Comparison of ENCODE assay signal across 8 cellular contexts in the genomic region with DNA sequence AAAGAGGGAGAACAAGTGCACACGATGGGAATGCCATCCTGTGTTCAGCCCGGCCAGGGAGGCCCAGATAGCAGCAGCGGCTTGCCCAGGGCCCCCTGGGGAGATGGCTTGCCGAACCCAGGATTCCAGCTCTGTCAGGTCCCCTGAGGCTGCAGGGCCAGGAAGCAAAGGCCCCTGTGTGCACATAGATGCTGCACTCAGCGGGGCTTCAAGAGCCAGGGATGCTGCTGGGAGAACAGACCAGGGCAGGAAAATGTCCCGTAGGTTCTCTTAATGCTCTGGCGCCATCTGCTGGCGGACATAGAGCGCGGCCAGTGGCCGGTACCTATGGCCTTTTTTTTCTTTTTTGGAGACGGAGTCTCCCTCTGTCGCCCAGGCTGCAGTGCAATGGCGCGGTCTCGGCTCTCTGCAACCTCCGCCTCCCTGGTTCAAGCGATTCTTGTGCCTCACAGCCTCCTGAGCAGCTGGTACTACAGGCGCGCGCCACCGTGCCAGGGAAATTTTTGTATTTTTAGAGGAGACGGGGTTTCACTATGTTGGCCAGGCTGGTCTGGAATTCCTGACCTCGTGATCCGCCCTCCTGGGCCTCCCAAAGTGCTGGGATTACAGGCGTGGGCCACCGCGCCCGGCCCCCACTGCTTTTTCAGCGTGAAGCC. TPM values are rescaled to one million over a fixed set of nuclear protein-coding genes. Genes with fewer than 3 reads are reported as not detected.
A peak's percentile ranks its signal among the peaks of the same experiment; 100 is the strongest.
DNase-seq lines count a peak whose midpoint lies in the region; ATAC-seq lines count a peak whose summit lies in the region.

No MANE protein-coding gene starts in this region.

- H3K4me1 Mint-ChIP-seq in activated CD8-positive, alpha-beta T cell treated with anti-CD3 and anti-CD28 coated beads, Interleukin-2, amount 10 ng/mL, durations not matched to agents 7 days and 5 days (ENCODE audit: low read depth), result no peaks in the 10 kb centered on the region
- no peaks in the 10 kb centered on the region for H3K4me1 Mint-ChIP-seq in memory B cell

- H3K27ac Mint-ChIP-seq in activated CD8-positive, alpha-beta T cell treated with anti-CD3 and anti-CD28 coated beads, Interleukin-2, amount 10 ng/mL, durations not matched to agents 7 days and 5 days, result no peak overlapping the region
- H3K27ac Mint-ChIP-seq in memory B cell, result peak overlapping the region; percentile 31

- no peaks in the 10 kb centered on the region for H3K27me3 Mint-ChIP-seq in activated CD8-positive, alpha-beta T cell treated with anti-CD3 and anti-CD28 coated beads, Interleukin-2, amount 10 ng/mL, durations not matched to agents 7 days and 5 days (ENCODE audit: low read depth)
- no peaks in the 10 kb centered on the region for H3K27me3 Mint-ChIP-seq in memory B cell

- DNase-seq in C1 segment of cervical spinal cord (lab: John Stamatoyannopoulos, UW) (peak in 13 of 14 donors; percentile 5 to 83 (median 63)), GM19238 (ENCODE audit: insufficient read length, low spot score) (peak; percentile 66), NCI-H69 (lab: John Stamatoyannopoulos, UW) (peak; percentile 63), memory B cell (ENCODE audit: low spot score in 2 of 2) (peak; percentile 67 to 76)
- DNase-seq in activated CD8-positive, alpha-beta T cell treated with anti-CD3 and anti-CD28 coated beads, Interleukin-2, amount 10 ng/mL, durations not matched to agents 7 days and 5 days, result peak; percentile 81
- peak; percentile 56 for DNase-seq in effector CD8-positive, alpha-beta T cell (lab: John Stamatoyannopoulos, UW)
- peak; percentile 28 to 31 for DNase-seq in stimulated activated CD8-positive, alpha-beta memory T cell treated with anti-CD3 and anti-CD28 coated beads, Interleukin-15, amount 100 ng/mL, for 4 hours (ENCODE audit: low read depth in 2 of 2)

- peaks cover 20% of the 10 kb centered on the region for H3K36me3 Mint-ChIP-seq in activated CD8-positive, alpha-beta T cell treated with anti-CD3 and anti-CD28 coated beads, Interleukin-2, amount 10 ng/mL, durations not matched to agents 7 days and 5 days (ENCODE audit: low read depth)
- peaks cover 7% of the 10 kb centered on the region for H3K36me3 Mint-ChIP-seq in memory B cell

- CTCF ChIA-PET in activated CD8-positive, alpha-beta T cell treated with anti-CD3 and anti-CD28 coated beads, Interleukin-2, amount 10 ng/mL, durations not matched to agents 7 days and 5 days (lab: Charles Lee), result interaction anchor here (0.7 to 3.5 kb wide), 17 partner anchors 12 to 173 kb away, joined by 3 to 30 read pairs (median 3); a partner anchor contains a TSS

- no peaks in the 10 kb centered on the region for H3K9me3 Mint-ChIP-seq in activated CD8-positive, alpha-beta T cell treated with anti-CD3 and anti-CD28 coated beads, Interleukin-2, amount 10 ng/mL, durations not matched to agents 7 days and 5 days (ENCODE audit: insufficient read depth)
- H3K9me3 Mint-ChIP-seq in memory B cell, result no peaks in the 10 kb centered on the region

- POLR2A ChIA-PET in activated CD8-positive, alpha-beta T cell treated with anti-CD3 and anti-CD28 coated beads, Interleukin-2, amount 10 ng/mL, durations not matched to agents 7 days and 5 days (lab: Charles Lee), result interaction anchor here (0.7 to 1.8 kb wide), 3 partner anchors 22 to 173 kb away, joined by 3 to 6 read pairs (median 3); a partner anchor contains a TSS

- peak; percentile 92 for ATAC-seq in HG03175 (IDR thresholded peaks at IDR 0.05; ENCODE audit: unreplicated experiment)
- peak; percentile 90 for ATAC-seq in activated CD8-positive, alpha-beta T cell treated with anti-CD3 and anti-CD28 coated beads, Interleukin-2, amount 10 ng/mL, durations not matched to agents 7 days and 5 days
- ATAC-seq in memory B cell (ENCODE audit: low read depth), result peak; percentile 91

- no peak overlapping the region for H3K4me3 Mint-ChIP-seq in activated CD8-positive, alpha-beta T cell treated with anti-CD3 and anti-CD28 coated beads, Interleukin-2, amount 10 ng/mL, durations not matched to agents 7 days and 5 days
- no peak overlapping the region for H3K4me3 Mint-ChIP-seq in memory B cell

RNA-seq across cellular contexts. Expression of a gene that starts 22.4 kb away (rescaled TPM):
- total RNA-seq in activated CD8-positive, alpha-beta T cell treated with anti-CD3 and anti-CD28 coated beads, Interleukin-2, amount 10 ng/mL, durations not matched to agents 7 days and 5 days, result 10 to 100 TPM; 55.2 to 58.4 TPM

RNA-seq across cellular contexts. Expression of a gene that starts 59.8 kb away (rescaled TPM):
- 100 to 1,000 TPM; 147 to 154 TPM for total RNA-seq in activated CD8-positive, alpha-beta T cell treated with anti-CD3 and anti-CD28 coated beads, Interleukin-2, amount 10 ng/mL, durations not matched to agents 7 days and 5 days

Comparison
In these comparisons a context has a peak if more than half of its experiments do, and no peak if none do; other contexts are left out.
1. Peak in every context shown above with its lines: DNase-seq and ATAC-seq.
2. DNase-seq: peak in every context shown above with its lines; median percentile 81 in activated CD8-positive, alpha-beta T cell treated with anti-CD3 and anti-CD28 coated beads, Interleukin-2, amount 10 ng/mL, durations not matched to agents 7 days and 5 days; 72 in memory B cell; 66 in GM19238; 63 in C1 segment of cervical spinal cord; 63 in NCI-H69; 56 in effector CD8-positive, alpha-beta T cell; 30 in stimulated activated CD8-positive, alpha-beta memory T cell treated with anti-CD3 and anti-CD28 coated beads, Interleukin-15, amount 100 ng/mL, for 4 hours.